In genomic region chr11:59418151-59418550, GRCh38 we compare ENCODE assay signal across 26 cellular contexts. TPM values are rescaled to one million over a fixed set of nuclear protein-coding genes. Genes with fewer than 3 reads are reported as not detected.
"Had no signal": no experiment of that assay in that cellular context is flagged by ENCODE, and none has a peak within 500 bp of the region (broad histone marks: within the 10 kb centered on the region; RNA-seq: fewer than 3 reads in every experiment).

No MANE protein-coding gene starts in this region.

- H3K4me1 ChIP-seq: foreskin keratinocyte, lower lobe of right lung, sigmoid colon, upper lobe of right lung had no signal

- H3K9me3 ChIP-seq: lower lobe of right lung, sigmoid colon, upper lobe of right lung had no signal

- DNase-seq: activated gamma-delta T cell treated with Interleukin-2 at 50 U/mL for 16 hours; activated T-cell treated with anti-CD3 and anti-CD28 coated beads, Interleukin-2, amount 50 U/mL, for 1 hour; aorta; dermis blood vessel endothelial cell; effector CD8-positive, alpha-beta T cell; erythroblast; foreskin keratinocyte; lower lobe of right lung; natural killer cell; retina; sigmoid colon; stimulated activated CD4-positive, alpha-beta T cell treated with anti-CD3 and anti-CD28 coated beads, Interleukin-15, amount 100 ng/mL, for 24 hours; stimulated activated CD8-positive, alpha-beta memory T cell treated with anti-CD3 and anti-CD28 coated beads, Interleukin-4, amount 100 ng/mL, for 48 hours; stimulated activated naive CD4-positive, alpha-beta T cell treated with Interleukin-2 at 50 U/mL for 16 hours; T1000; upper lobe of right lung had no signal

- H3K27me3 ChIP-seq: foreskin keratinocyte, sigmoid colon had no signal

- H3K27ac ChIP-seq: foreskin keratinocyte, lower lobe of right lung, sigmoid colon, upper lobe of right lung had no signal

- H3K36me3 ChIP-seq: lower lobe of right lung, sigmoid colon, upper lobe of right lung had no signal

- H3K4me2 ChIP-seq: smooth muscle cell had no signal

- H3K4me3 ChIP-seq: lower lobe of right lung, sigmoid colon, smooth muscle cell, upper lobe of right lung had no signal

RNA-seq across cellular contexts. Expression of gene OR5A2, which starts 8.1 kb away (rescaled TPM):
- total RNA-seq: activated naive CD4-positive, alpha-beta T cell treated with anti-CD3 and anti-CD28 coated beads, Interleukin-2, amount 50 U/mL, for 72 hours; aorta; cardiac septum; dermis blood vessel endothelial cell; foreskin keratinocyte; glomerular endothelial cell; kidney epithelial cell; left lobe of liver; lower lobe of right lung; mesenteric fat pad; natural killer cell; osteoblast; posterior vena cava; sigmoid colon; smooth muscle cell; upper lobe of right lung; WTC11 had no signal

RNA-seq across cellular contexts. Expression of gene OR5A1, which starts 18.1 kb away (rescaled TPM):
- total RNA-seq: activated naive CD4-positive, alpha-beta T cell treated with anti-CD3 and anti-CD28 coated beads, Interleukin-2, amount 50 U/mL, for 72 hours; aorta; cardiac septum; dermis blood vessel endothelial cell; foreskin keratinocyte; glomerular endothelial cell; kidney epithelial cell; left lobe of liver; lower lobe of right lung; mesenteric fat pad; natural killer cell; osteoblast; posterior vena cava; sigmoid colon; smooth muscle cell; upper lobe of right lung; WTC11 had no signal

RNA-seq across cellular contexts. Expression of gene OR4D6, which starts 38.6 kb away (rescaled TPM):
- total RNA-seq: activated naive CD4-positive, alpha-beta T cell treated with anti-CD3 and anti-CD28 coated beads, Interleukin-2, amount 50 U/mL, for 72 hours; aorta; cardiac septum; dermis blood vessel endothelial cell; foreskin keratinocyte; glomerular endothelial cell; kidney epithelial cell; left lobe of liver; lower lobe of right lung; mesenteric fat pad; natural killer cell; osteoblast; posterior vena cava; sigmoid colon; smooth muscle cell; upper lobe of right lung; WTC11 had no signal

RNA-seq across cellular contexts. Expression of gene OR4D10, which starts 55.0 kb away (rescaled TPM):
- total RNA-seq: activated naive CD4-positive, alpha-beta T cell treated with anti-CD3 and anti-CD28 coated beads, Interleukin-2, amount 50 U/mL, for 72 hours; aorta; cardiac septum; dermis blood vessel endothelial cell; foreskin keratinocyte; glomerular endothelial cell; kidney epithelial cell; left lobe of liver; lower lobe of right lung; mesenteric fat pad; natural killer cell; osteoblast; posterior vena cava; sigmoid colon; smooth muscle cell; upper lobe of right lung; WTC11 had no signal

RNA-seq across cellular contexts. Expression of gene OR5AN1, which starts 59.5 kb away (rescaled TPM):
- total RNA-seq: activated naive CD4-positive, alpha-beta T cell treated with anti-CD3 and anti-CD28 coated beads, Interleukin-2, amount 50 U/mL, for 72 hours; aorta; cardiac septum; dermis blood vessel endothelial cell; foreskin keratinocyte; glomerular endothelial cell; kidney epithelial cell; left lobe of liver; lower lobe of right lung; mesenteric fat pad; natural killer cell; osteoblast; posterior vena cava; sigmoid colon; smooth muscle cell; upper lobe of right lung; WTC11 had no signal
